Comparison of ENCODE assay signal across 18 cellular contexts in the genomic region with DNA sequence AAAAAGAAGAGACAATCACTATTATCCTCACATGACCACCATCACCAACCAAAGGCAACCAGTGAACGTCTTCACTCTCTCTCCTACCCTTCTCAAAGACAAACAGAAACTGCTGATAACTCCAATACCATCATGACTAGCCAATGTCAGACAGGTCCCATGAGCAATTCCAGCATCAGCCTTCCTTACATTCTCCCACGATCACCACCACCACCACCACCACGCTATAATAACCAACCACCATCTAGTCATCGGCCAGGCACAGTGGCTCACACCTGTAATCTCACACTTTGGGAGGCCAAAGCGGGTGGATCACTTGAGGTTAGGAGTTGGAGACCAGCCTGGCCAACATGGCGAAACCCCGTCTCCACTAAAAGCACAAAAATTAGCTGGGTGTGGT. TPM values are rescaled to one million over a fixed set of nuclear protein-coding genes. Genes with fewer than 3 reads are reported as not detected.
A peak's percentile ranks its signal among the peaks of the same experiment; 100 is the strongest.
DNase-seq lines count a peak whose midpoint lies in the region; ATAC-seq and TF ChIP-seq lines count a peak whose summit lies in the region.
"Had no signal": no experiment of that assay in that cellular context is flagged by ENCODE, and none has a peak within 500 bp of the region (broad histone marks: within the 10 kb centered on the region; RNA-seq: fewer than 3 reads in every experiment).

No MANE protein-coding gene starts in this region.

- H3K27ac ChIP-seq in CD4-positive, alpha-beta memory T cell (ENCODE audit: low read depth, low read length) = peak overlapping the region; percentile 2
- no peak overlapping the region for H3K27ac ChIP-seq in lower lobe of right lung
- no peak overlapping the region for H3K27ac ChIP-seq in RWPE1
- H3K27ac ChIP-seq: C4-2B, hepatocyte had no signal

- H3K27me3 Mint-ChIP-seq in CD4-positive, alpha-beta memory T cell = no peaks in the 10 kb centered on the region
- no peaks in the 10 kb centered on the region for H3K27me3 Mint-ChIP-seq in activated CD8-positive, alpha-beta T cell treated with anti-CD3 and anti-CD28 coated beads, Interleukin-2, amount 10 ng/mL, durations not matched to agents 7 days and 5 days (ENCODE audit: low read depth)

- no peaks in the 10 kb centered on the region for H3K27me3 ChIP-seq in CD4-positive, alpha-beta memory T cell (ENCODE audit: insufficient read depth, low read length)
- no peaks in the 10 kb centered on the region for H3K27me3 ChIP-seq in lower lobe of right lung (ENCODE audit: low read depth)
- H3K27me3 ChIP-seq: hepatocyte had no signal

- no peaks in the 10 kb centered on the region for H3K36me3 ChIP-seq in CD4-positive, alpha-beta memory T cell (ENCODE audit: insufficient read depth, low read length)
- no peaks in the 10 kb centered on the region for H3K36me3 ChIP-seq in lower lobe of right lung
- H3K36me3 ChIP-seq: transverse colon had no signal

- CTCF ChIA-PET in CD4-positive, alpha-beta memory T cell (lab: Charles Lee; ENCODE audit: partially characterized antibody) = no interaction called here
- CTCF ChIA-PET in activated CD8-positive, alpha-beta T cell treated with anti-CD3 and anti-CD28 coated beads, Interleukin-2, amount 10 ng/mL, durations not matched to agents 7 days and 5 days (lab: Charles Lee) = no interaction called here
- CTCF ChIA-PET in RWPE1 (lab: Yijun Ruan, JAX) = no interaction called here

- DNase-seq in activated CD4-positive, alpha-beta T cell treated with anti-CD3 and anti-CD28 coated beads for 48 hours = peak; percentile 21
- no peak for DNase-seq in activated CD4-positive, alpha-beta T cell treated with anti-CD3 and anti-CD28 coated beads for 1 hour
- DNase-seq in CD4-positive, alpha-beta memory T cell = no peak
- DNase-seq in activated CD8-positive, alpha-beta T cell treated with anti-CD3 and anti-CD28 coated beads, Interleukin-2, amount 10 ng/mL, durations not matched to agents 7 days and 5 days = no peak
- DNase-seq in lower lobe of right lung = no peak
- DNase-seq in RWPE1 (ENCODE audit: low spot score) = no peak
- DNase-seq: activated effector memory CD4-positive, alpha-beta T cell treated with anti-CD3 and anti-CD28 coated beads, Interleukin-2, amount 50 U/mL, for 16 hours; DMS79 treated with DMSO at 0.1 percent for 48 hours; NCI-H1694; NCI-H82; stimulated activated CD4-positive, alpha-beta T cell treated with anti-CD3 and anti-CD28 coated beads, Interleukin-12 subunit alpha, Interleukin-12 subunit beta, amount 100 ng/mL, for 4 hours; transverse colon had no signal

- peaks cover 45 to 99% (median 71%) of the 10 kb centered on the region in 4 donors for H3K4me1 Mint-ChIP-seq in CD4-positive, alpha-beta memory T cell
- peaks cover 78% of the 10 kb centered on the region for H3K4me1 Mint-ChIP-seq in activated CD8-positive, alpha-beta T cell treated with anti-CD3 and anti-CD28 coated beads, Interleukin-2, amount 10 ng/mL, durations not matched to agents 7 days and 5 days (ENCODE audit: low read depth)

- TF ChIP-seq CTCF in lower lobe of right lung (IDR thresholded peaks at IDR 0.05) (no peak), RWPE1 (conservative IDR thresholded peaks at IDR 0.05; ENCODE audit: low read depth) (no peak)

- ATAC-seq in activated CD8-positive, alpha-beta T cell treated with anti-CD3 and anti-CD28 coated beads, Interleukin-2, amount 10 ng/mL, durations not matched to agents 7 days and 5 days = no peak
- ATAC-seq in lower lobe of right lung (no peak), GM21717 (IDR thresholded peaks at IDR 0.05; ENCODE audit: unreplicated experiment) (no peak), HG02981 (IDR thresholded peaks at IDR 0.05; ENCODE audit: unreplicated experiment) (no peak)

- H3K9me3 ChIP-seq in CD4-positive, alpha-beta memory T cell (ENCODE audit: control insufficient read depth in 1 of 2, low read length in 2 of 2) = no peaks in the 10 kb centered on the region
- no peaks in the 10 kb centered on the region for H3K9me3 ChIP-seq in lower lobe of right lung
- H3K9me3 ChIP-seq: transverse colon had no signal

- POLR2A ChIA-PET in CD4-positive, alpha-beta memory T cell (lab: Charles Lee; ENCODE audit: partially characterized antibody) = interaction anchor here (1.6 to 18.1 kb wide), 2 partner anchors 56 to 68 kb away, joined by 4 to 461 read pairs; partner anchors contain the start of gene ZNF414
- POLR2A ChIA-PET in activated CD8-positive, alpha-beta T cell treated with anti-CD3 and anti-CD28 coated beads, Interleukin-2, amount 10 ng/mL, durations not matched to agents 7 days and 5 days (lab: Charles Lee) = no interaction called here
- POLR2A ChIA-PET in RWPE1 (lab: Yijun Ruan, JAX; ENCODE audit: low non-redundant PET) = no interaction called here

- H3K27ac Mint-ChIP-seq in CD4-positive, alpha-beta memory T cell = peak overlapping the region; percentile 74 to 99 (median 92)
- H3K27ac Mint-ChIP-seq in activated CD8-positive, alpha-beta T cell treated with anti-CD3 and anti-CD28 coated beads, Interleukin-2, amount 10 ng/mL, durations not matched to agents 7 days and 5 days = peak overlapping the region; percentile 83

- peak overlapping the region; percentile 82 to 99 (median 96) for H3K4me3 Mint-ChIP-seq in CD4-positive, alpha-beta memory T cell
- peak overlapping the region; percentile 89 for H3K4me3 Mint-ChIP-seq in activated CD8-positive, alpha-beta T cell treated with anti-CD3 and anti-CD28 coated beads, Interleukin-2, amount 10 ng/mL, durations not matched to agents 7 days and 5 days

- peak overlapping the region in 1 of 2 donors; percentile 52 for H3K4me3 ChIP-seq in CD4-positive, alpha-beta memory T cell (ENCODE audit: low read length in 2 of 2)
- H3K4me3 ChIP-seq in lower lobe of right lung = peak overlapping the region; percentile 25
- H3K4me3 ChIP-seq: hepatocyte, transverse colon had no signal

- intact Hi-C loops in CD4-positive, alpha-beta memory T cell (cut with micrococcal nuclease) = no loop called here
- intact Hi-C loops in lower lobe of right lung (cut with DNase I) = no loop called here

- H3K36me3 Mint-ChIP-seq in CD4-positive, alpha-beta memory T cell = peaks cover 28 to 37% of the 10 kb centered on the region in 2 donors
- H3K36me3 Mint-ChIP-seq in activated CD8-positive, alpha-beta T cell treated with anti-CD3 and anti-CD28 coated beads, Interleukin-2, amount 10 ng/mL, durations not matched to agents 7 days and 5 days (ENCODE audit: low read depth) = peaks cover 72% of the 10 kb centered on the region

- H3K4me1 ChIP-seq in CD4-positive, alpha-beta memory T cell (ENCODE audit: insufficient read depth, low read length) = peaks cover 84% of the 10 kb centered on the region
- peaks cover 69% of the 10 kb centered on the region for H3K4me1 ChIP-seq in lower lobe of right lung

- peaks cover 0 to 5% (median 0%) of the 10 kb centered on the region in 8 donors for H3K9me3 Mint-ChIP-seq in CD4-positive, alpha-beta memory T cell
- H3K9me3 Mint-ChIP-seq in activated CD8-positive, alpha-beta T cell treated with anti-CD3 and anti-CD28 coated beads, Interleukin-2, amount 10 ng/mL, durations not matched to agents 7 days and 5 days (ENCODE audit: insufficient read depth) = no peaks in the 10 kb centered on the region

RNA-seq across cellular contexts. Expression of gene MYO1F, which starts 3.9 kb away (rescaled TPM):
- total RNA-seq in CD4-positive, alpha-beta memory T cell = 100 to 1,000 TPM; 329 to 359 TPM
- 100 to 1,000 TPM in 1 of 2 donors, 10 to 100 TPM in 1; 35.9 to 112 TPM for polyA plus RNA-seq in CD4-positive, alpha-beta memory T cell
- total RNA-seq in activated CD8-positive, alpha-beta T cell treated with anti-CD3 and anti-CD28 coated beads, Interleukin-2, amount 10 ng/mL, durations not matched to agents 7 days and 5 days = 100 to 1,000 TPM; 254 to 266 TPM
- total RNA-seq in lower lobe of right lung = 162 TPM
- total RNA-seq: HT1080 had no signal

RNA-seq across cellular contexts. Expression of gene ADAMTS10, which starts 37.2 kb away (rescaled TPM):
- 10 to 100 TPM; 66.0 to 67.2 TPM for total RNA-seq in CD4-positive, alpha-beta memory T cell
- 1 to 10 TPM in 1 of 2 donors, under 1 TPM in 1; 0.59 to 2.2 TPM for polyA plus RNA-seq in CD4-positive, alpha-beta memory T cell
- 1 to 10 TPM; 3.6 to 4.9 TPM for total RNA-seq in activated CD8-positive, alpha-beta T cell treated with anti-CD3 and anti-CD28 coated beads, Interleukin-2, amount 10 ng/mL, durations not matched to agents 7 days and 5 days
- total RNA-seq in lower lobe of right lung = 22.4 TPM
- total RNA-seq: HT1080 had no signal

RNA-seq across cellular contexts. Expression of gene NFILZ, which starts 57.1 kb away (rescaled TPM):
- not detected for total RNA-seq in CD4-positive, alpha-beta memory T cell
- not detected for polyA plus RNA-seq in CD4-positive, alpha-beta memory T cell
- total RNA-seq in activated CD8-positive, alpha-beta T cell treated with anti-CD3 and anti-CD28 coated beads, Interleukin-2, amount 10 ng/mL, durations not matched to agents 7 days and 5 days = not detected
- total RNA-seq in lower lobe of right lung = not detected
- total RNA-seq: hepatocyte, HT1080, kidney epithelial cell, transverse colon had no signal
- polyA plus RNA-seq: hepatocyte had no signal

RNA-seq across cellular contexts. Expression of gene ZNF414, which starts 59.3 kb away (rescaled TPM):
- total RNA-seq in CD4-positive, alpha-beta memory T cell = 10 to 100 TPM; 45.1 to 50.4 TPM
- polyA plus RNA-seq in CD4-positive, alpha-beta memory T cell = 10 to 100 TPM in 1 of 2 donors, 1 to 10 TPM in 1; 9.5 to 25.8 TPM
- total RNA-seq in activated CD8-positive, alpha-beta T cell treated with anti-CD3 and anti-CD28 coated beads, Interleukin-2, amount 10 ng/mL, durations not matched to agents 7 days and 5 days = 10 to 100 TPM; 28.7 to 36.2 TPM
- 21.6 TPM for total RNA-seq in lower lobe of right lung
